Comparison of ENCODE assay signal across 1 cellular context in the genomic region with DNA sequence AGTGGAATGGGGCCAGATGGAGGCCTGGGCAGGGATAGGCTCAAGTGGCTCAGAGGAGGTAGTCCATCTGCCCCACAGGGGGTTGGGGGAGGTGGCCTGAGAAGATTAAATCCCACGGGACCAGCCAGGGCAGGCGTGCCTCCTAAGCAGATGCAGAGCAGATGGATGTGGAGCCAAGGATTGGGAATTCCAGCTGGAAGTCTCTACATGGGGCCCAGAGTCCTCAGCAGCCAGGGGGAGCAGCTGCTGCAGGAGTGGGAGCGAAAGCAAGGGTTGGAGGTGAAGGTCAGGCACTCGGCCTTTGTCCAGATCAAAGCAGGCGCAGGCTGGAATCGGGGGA.
TF ChIP-seq lines count a peak whose summit lies in the region.

No MANE protein-coding gene starts in this region.

TF ChIP-seq in WTC11, 78 proteins besides CTCF, POLR2A, EP300 and RAD21:
- no peak for TF ChIP-seq AFF4 (CRISPR knock-in tag; IDR thresholded peaks at IDR 0.05; ENCODE audit: borderline replicate concordance)
- no peak for TF ChIP-seq NFE2L1 (CRISPR knock-in tag; IDR thresholded peaks at IDR 0.05)
- TF ChIP-seq, protein P1, sequence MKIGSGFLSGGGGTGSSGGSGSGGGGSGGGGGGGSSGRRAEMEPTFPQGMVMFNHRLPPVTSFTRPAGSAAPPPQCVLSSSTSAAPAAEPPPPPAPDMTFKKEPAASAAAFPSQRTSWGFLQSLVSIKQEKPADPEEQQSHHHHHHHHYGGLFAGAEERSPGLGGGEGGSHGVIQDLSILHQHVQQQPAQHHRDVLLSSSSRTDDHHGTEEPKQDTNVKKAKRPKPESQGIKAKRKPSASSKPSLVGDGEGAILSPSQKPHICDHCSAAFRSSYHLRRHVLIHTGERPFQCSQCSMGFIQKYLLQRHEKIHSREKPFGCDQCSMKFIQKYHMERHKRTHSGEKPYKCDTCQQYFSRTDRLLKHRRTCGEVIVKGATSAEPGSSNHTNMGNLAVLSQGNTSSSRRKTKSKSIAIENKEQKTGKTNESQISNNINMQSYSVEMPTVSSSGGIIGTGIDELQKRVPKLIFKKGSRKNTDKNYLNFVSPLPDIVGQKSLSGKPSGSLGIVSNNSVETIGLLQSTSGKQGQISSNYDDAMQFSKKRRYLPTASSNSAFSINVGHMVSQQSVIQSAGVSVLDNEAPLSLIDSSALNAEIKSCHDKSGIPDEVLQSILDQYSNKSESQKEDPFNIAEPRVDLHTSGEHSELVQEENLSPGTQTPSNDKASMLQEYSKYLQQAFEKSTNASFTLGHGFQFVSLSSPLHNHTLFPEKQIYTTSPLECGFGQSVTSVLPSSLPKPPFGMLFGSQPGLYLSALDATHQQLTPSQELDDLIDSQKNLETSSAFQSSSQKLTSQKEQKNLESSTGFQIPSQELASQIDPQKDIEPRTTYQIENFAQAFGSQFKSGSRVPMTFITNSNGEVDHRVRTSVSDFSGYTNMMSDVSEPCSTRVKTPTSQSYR (CRISPR knock-in tag; IDR thresholded peaks at IDR 0.05), result no peak
- no peak for TF ChIP-seq PRDM15 (CRISPR knock-in tag; IDR thresholded peaks at IDR 0.05)
- TF ChIP-seq ATF1 (CRISPR knock-in tag; IDR thresholded peaks at IDR 0.05), result no peak
- TF ChIP-seq PRRX2 (CRISPR knock-in tag; IDR thresholded peaks at IDR 0.05), result no peak
TF ChIP-seq in WTC11: peak in this region for 0.
